Comparison of ENCODE assay signal across 29 cellular contexts in genomic region chr3:28000608-28001007, GRCh38.
"Had no signal": no experiment of that assay in that cellular context is flagged by ENCODE, and none has a peak within 500 bp of the region (broad histone marks: within the 10 kb centered on the region; RNA-seq: fewer than 3 reads in every experiment).

No MANE protein-coding gene starts in this region.

- DNase-seq: activated B cell treated with CpG ODN at 0.5 μM for 24 hours; activated CD4-positive, alpha-beta memory T cell treated with anti-CD3 and anti-CD28 coated beads, Interleukin-2, amount 10 ng/mL, durations not matched to agents 7 days and 5 days; activated CD4-positive, alpha-beta T cell treated with anti-CD3 and anti-CD28 coated beads for 4 hours; activated CD4-positive, alpha-beta T cell treated with anti-CD3 and anti-CD28 coated beads, Interleukin-2, amount 10 ng/mL, durations not matched to agents 24 days and 14 days; activated CD4-positive, alpha-beta T cell treated with anti-CD3 and anti-CD28 coated beads, Interleukin-2, amount 50 U/mL, for 1 hour; activated CD4-positive, alpha-beta T cell treated with anti-CD3 and anti-CD28 coated beads, Interleukin-2, amount 50 U/mL, for 4 hours; activated CD4-positive, CD25-positive, alpha-beta regulatory T cell treated with anti-CD3 and anti-CD28 coated beads, Interleukin-2, amount 50 U/mL, for 72 hours; activated CD8-positive, alpha-beta memory T cell treated with anti-CD3 and anti-CD28 coated beads for 24 hours; activated CD8-positive, alpha-beta memory T cell treated with anti-CD3 and anti-CD28 coated beads, Interleukin-2, amount 10 ng/mL, durations not matched to agents 7 days and 5 days; activated CD8-positive, alpha-beta memory T cell treated with anti-CD3 and anti-CD28 coated beads, Interleukin-2, amount 50 U/mL, for 48 hours; activated CD8-positive, alpha-beta T cell treated with anti-CD3 and anti-CD28 coated beads, Interleukin-2, amount 10 ng/mL, durations not matched to agents 7 days and 5 days; activated effector memory CD4-positive, alpha-beta T cell treated with Interleukin-2 at 50 U/mL for 16 hours; activated gamma-delta T cell; activated naive CD4-positive, alpha-beta T cell treated with anti-CD3 and anti-CD28 coated beads, Interleukin-2, amount 10 ng/mL, durations not matched to agents 7 days and 5 days; activated naive CD4-positive, alpha-beta T cell treated with Interleukin-2 at 50 U/mL for 16 hours; activated naive CD8-positive, alpha-beta T cell treated with anti-CD3 and anti-CD28 coated beads, Interleukin-2, amount 10 ng/mL, durations not matched to agents 7 days and 5 days; activated naive CD8-positive, alpha-beta T cell treated with anti-CD3 and anti-CD28 coated beads, Interleukin-2, amount 50 U/mL, for 24 hours; activated T-cell treated with anti-CD3 and anti-CD28 coated beads, Interleukin-2, amount 50 U/mL, for 24 hours; activated T-cell treated with anti-CD3 and anti-CD28 coated beads, Interleukin-2, amount 50 U/mL, for 48 hours; amygdala; anterior cingulate cortex; caudate nucleus; cerebellar nuclear complex; T-helper 1 cell; T-helper 2 cell; T-helper 9 cell had no signal

- H3K27ac ChIP-seq: ascending aorta, cardiac muscle cell, VCaP had no signal

- H3K4me1 ChIP-seq: ascending aorta had no signal

- H3K4me3 ChIP-seq: ascending aorta, cardiac muscle cell had no signal

- H3K9me3 ChIP-seq: ascending aorta had no signal

- ATAC-seq: activated CD8-positive, alpha-beta memory T cell treated with anti-CD3 and anti-CD28 coated beads, Interleukin-2, amount 10 ng/mL, durations not matched to agents 7 days and 5 days; activated CD8-positive, alpha-beta T cell treated with anti-CD3 and anti-CD28 coated beads, Interleukin-2, amount 10 ng/mL, durations not matched to agents 7 days and 5 days; activated naive CD8-positive, alpha-beta T cell treated with anti-CD3 and anti-CD28 coated beads, Interleukin-2, amount 50 U/mL, for 24 hours had no signal

- H3K36me3 ChIP-seq: ascending aorta, cardiac muscle cell had no signal

- H3K27me3 ChIP-seq: ascending aorta, cardiac muscle cell had no signal
